18 cellular contexts compared by ENCODE assay signal in the genomic region with DNA sequence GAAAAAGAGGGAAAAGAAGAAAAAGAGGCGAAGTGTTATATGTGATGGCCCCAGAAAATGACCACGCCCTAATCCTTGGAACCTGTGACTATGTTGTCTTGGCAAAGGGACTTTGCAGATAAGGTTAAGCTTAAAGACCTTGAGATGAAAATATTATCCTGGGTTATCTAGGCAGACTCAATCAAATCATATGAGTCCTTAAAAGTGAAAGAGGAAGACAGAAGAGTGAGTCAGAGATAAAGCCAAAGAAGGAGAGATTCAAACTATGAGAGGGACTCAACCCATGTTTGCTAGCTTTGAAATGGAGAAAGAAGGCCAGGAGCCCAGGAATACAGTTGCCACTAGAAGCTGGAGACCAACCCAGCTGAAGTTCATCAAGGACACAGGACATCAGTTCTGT. TPM values are rescaled to one million over a fixed set of nuclear protein-coding genes. Genes with fewer than 3 reads are reported as not detected.
"Had no signal": no experiment of that assay in that cellular context is flagged by ENCODE, and none has a peak within 500 bp of the region (broad histone marks: within the 10 kb centered on the region; RNA-seq: fewer than 3 reads in every experiment).

No MANE protein-coding gene starts in this region.

- H3K27ac Mint-ChIP-seq: activated T-helper 1 cell treated with anti-CD3 and anti-CD28 coated beads, Interleukin-12 subunit alpha, Interleukin-12 subunit beta, Interleukin-2, Interleukin-4 antibody, amounts not matched to agents 30 ng/mL and 10 ng/mL and 1 ng/mL, durations not matched to agents 14 hours and 24 hours and 36 hours; stimulated activated naive CD8-positive, alpha-beta T cell treated with anti-CD3 and anti-CD28 coated beads, Interleukin-15, Interleukin-2, amounts not matched to agents 100 ng/mL and 50 ng/mL, for 24 hours had no signal

- H3K4me3 Mint-ChIP-seq: activated T-helper 1 cell treated with anti-CD3 and anti-CD28 coated beads, Interleukin-12 subunit alpha, Interleukin-12 subunit beta, Interleukin-2, Interleukin-4 antibody, amounts not matched to agents 30 ng/mL and 10 ng/mL and 1 ng/mL, durations not matched to agents 14 hours and 24 hours and 36 hours; nephron progenitor cell; stimulated activated naive CD8-positive, alpha-beta T cell treated with anti-CD3 and anti-CD28 coated beads, Interleukin-15, Interleukin-2, amounts not matched to agents 100 ng/mL and 50 ng/mL, for 24 hours had no signal

- H3K9me3 ChIP-seq: thoracic aorta, uterus had no signal

- H3K4me1 ChIP-seq: uterus had no signal

- H3K4me3 ChIP-seq: coronary artery, thoracic aorta, uterus had no signal

- ATAC-seq: left ventricle myocardium superior, sciatic nerve had no signal

- H3K27ac ChIP-seq: coronary artery, thoracic aorta, uterus had no signal

- H3K27me3 ChIP-seq: uterus had no signal

- H3K36me3 ChIP-seq: thoracic aorta, uterus had no signal

- DNase-seq: activated CD4-positive, alpha-beta T cell treated with anti-CD3 and anti-CD28 coated beads for 48 hours; activated naive CD4-positive, alpha-beta T cell; caudate nucleus; effector CD4-positive, alpha-beta T cell; left ventricle myocardium superior; nephron progenitor cell; stimulated activated CD4-positive, alpha-beta T cell treated with anti-CD3 and anti-CD28 coated beads, Interleukin-2, amount 100 ng/mL, for 24 hours; uterus had no signal

RNA-seq across cellular contexts. Expression of a gene that starts 4.0 kb away (rescaled TPM):
- total RNA-seq: activated T-helper 1 cell treated with anti-CD3 and anti-CD28 coated beads, Interleukin-12 subunit alpha, Interleukin-12 subunit beta, Interleukin-2, Interleukin-4 antibody, amounts not matched to agents 30 ng/mL and 10 ng/mL and 1 ng/mL, durations not matched to agents 14 hours and 24 hours and 36 hours; endothelial cell of umbilical vein; fibroblast of lung; left ventricle myocardium superior; mesenteric fat pad; osteoblast; pulmonary artery endothelial cell; thoracic aorta; uterus had no signal
- polyA plus RNA-seq: endothelial cell of umbilical vein, fibroblast of lung had no signal
